27 cellular contexts compared by ENCODE assay signal in the genomic region with DNA sequence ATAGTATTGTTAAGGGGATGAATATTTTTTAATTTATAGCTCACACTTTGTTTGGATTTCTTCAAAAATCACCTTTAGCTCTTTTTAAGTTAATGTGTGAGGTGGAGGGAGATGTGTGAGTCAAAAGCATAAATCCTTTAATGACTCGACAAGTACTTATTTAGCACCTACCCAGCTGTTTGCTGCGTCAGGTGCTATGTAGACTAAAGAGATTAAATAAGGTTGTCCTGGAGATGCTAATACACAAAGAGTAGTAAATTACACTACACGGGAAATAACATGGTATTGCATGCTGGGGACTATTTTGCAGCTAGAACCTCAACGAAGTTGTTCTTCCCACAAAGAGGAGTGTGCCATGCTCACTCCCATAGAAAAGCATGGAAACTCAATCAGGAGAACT.
DNase-seq lines count a peak whose midpoint lies in the region; ATAC-seq, FAIRE-seq and TF ChIP-seq lines count a peak whose summit lies in the region.
"Had no signal": no experiment of that assay in that cellular context is flagged by ENCODE, and none has a peak within 500 bp of the region (broad histone marks: within the 10 kb centered on the region; RNA-seq: fewer than 3 reads in every experiment).

No MANE protein-coding gene starts in this region.

- H3K27ac Mint-ChIP-seq in GM23338, result no peak overlapping the region
- H3K27ac Mint-ChIP-seq: activated CD4-positive, alpha-beta T cell treated with anti-CD3 and anti-CD28 coated beads, Interleukin-2, amount 10 ng/mL, durations not matched to agents 24 days and 14 days; activated CD8-positive, alpha-beta memory T cell treated with anti-CD3 and anti-CD28 coated beads, Interleukin-2, amount 10 ng/mL, durations not matched to agents 7 days and 5 days; activated naive CD8-positive, alpha-beta T cell; HFFc6; progenitor cell of endocrine pancreas had no signal

- H3K27me3 ChIP-seq in bronchial epithelial cell (ENCODE audit: control insufficient read depth, insufficient read depth, low read length), result no peaks in the 10 kb centered on the region
- no peaks in the 10 kb centered on the region for H3K27me3 ChIP-seq in GM23338 (ENCODE audit: insufficient read depth)
- H3K27me3 ChIP-seq: BLaER1 treated with 17β-estradiol and CSF1 and Interleukin-3, amounts not matched to agents 10 nM and 100 nM; gastrocnemius medialis; suprapubic skin had no signal

- no peak overlapping the region for H3K4me3 Mint-ChIP-seq in GM23338
- H3K4me3 Mint-ChIP-seq: activated CD4-positive, alpha-beta T cell treated with anti-CD3 and anti-CD28 coated beads, Interleukin-2, amount 10 ng/mL, durations not matched to agents 24 days and 14 days; activated CD8-positive, alpha-beta memory T cell treated with anti-CD3 and anti-CD28 coated beads, Interleukin-2, amount 10 ng/mL, durations not matched to agents 7 days and 5 days; activated naive CD8-positive, alpha-beta T cell; HFFc6 had no signal

- TF ChIP-seq CTCF in GM12864 (IDR thresholded peaks at IDR 0.05; ENCODE audit: low read depth, low read length, missing control alignments), result no peak
- TF ChIP-seq CTCF in bronchial epithelial cell (IDR thresholded peaks at IDR 0.05; ENCODE audit: insufficient read depth, low read length, severe bottlenecking), result no peak
- TF ChIP-seq CTCF in GM23338 (conservative IDR thresholded peaks at IDR 0.05; ENCODE audit: low read depth in 2 of 2), result no peak

- no peaks in the 10 kb centered on the region for H3K36me3 Mint-ChIP-seq in GM23338 (ENCODE audit: low read depth)
- H3K36me3 Mint-ChIP-seq: activated CD8-positive, alpha-beta memory T cell treated with anti-CD3 and anti-CD28 coated beads, Interleukin-2, amount 10 ng/mL, durations not matched to agents 7 days and 5 days; activated naive CD8-positive, alpha-beta T cell had no signal

- no peaks in the 10 kb centered on the region for H3K36me3 ChIP-seq in bronchial epithelial cell (ENCODE audit: control insufficient read depth, insufficient read depth, low read length)
- no peaks in the 10 kb centered on the region for H3K36me3 ChIP-seq in GM23338 (ENCODE audit: insufficient read depth)
- H3K36me3 ChIP-seq: BLaER1 treated with 17β-estradiol and CSF1 and Interleukin-3, amounts not matched to agents 10 nM and 100 nM; gastrocnemius medialis; suprapubic skin had no signal

- H3F3A ChIP-seq in GM23338 (replicated peaks; ENCODE audit: low read depth), result no peaks in the 10 kb centered on the region

- no peaks in the 10 kb centered on the region for H3K79me2 ChIP-seq in GM23338 (replicated peaks; ENCODE audit: insufficient read depth)

- H3K4me3 ChIP-seq in GM12864 (ENCODE audit: low read depth, low read length) (no peak overlapping the region), bronchial epithelial cell (ENCODE audit: low read depth, low read length) (no peak overlapping the region), GM23338 (no peak overlapping the region)
- H3K4me3 ChIP-seq: BLaER1 treated with 17β-estradiol and CSF1 and Interleukin-3, amounts not matched to agents 10 nM and 100 nM; gastrocnemius medialis; lung; SK-N-MC; suprapubic skin had no signal

- H3K4me2 ChIP-seq in GM23338, result no peak overlapping the region
- H3K4me2 ChIP-seq: BLaER1 treated with 17β-estradiol and CSF1 and Interleukin-3, amounts not matched to agents 10 nM and 100 nM had no signal

- H3K9me3 Mint-ChIP-seq in GM23338, result no peaks in the 10 kb centered on the region
- H3K9me3 Mint-ChIP-seq: activated CD4-positive, alpha-beta T cell treated with anti-CD3 and anti-CD28 coated beads, Interleukin-2, amount 10 ng/mL, durations not matched to agents 24 days and 14 days; HFFc6 had no signal

- H3K9me2 ChIP-seq in GM23338 (ENCODE audit: insufficient read depth), result no peaks in the 10 kb centered on the region

- H4K20me1 ChIP-seq in GM23338 (replicated peaks; ENCODE audit: insufficient read depth), result no peaks in the 10 kb centered on the region
- H4K20me1 ChIP-seq: BLaER1 treated with 17β-estradiol and CSF1 and Interleukin-3, amounts not matched to agents 10 nM and 100 nM had no signal

- no peaks in the 10 kb centered on the region for H3K27me3 Mint-ChIP-seq in GM23338 (ENCODE audit: insufficient read depth, low read depth, poor library complexity)
- H3K27me3 Mint-ChIP-seq: activated CD4-positive, alpha-beta T cell treated with anti-CD3 and anti-CD28 coated beads, Interleukin-2, amount 10 ng/mL, durations not matched to agents 24 days and 14 days; activated CD8-positive, alpha-beta memory T cell treated with anti-CD3 and anti-CD28 coated beads, Interleukin-2, amount 10 ng/mL, durations not matched to agents 7 days and 5 days; activated naive CD8-positive, alpha-beta T cell; progenitor cell of endocrine pancreas had no signal

- no peak overlapping the region for H2AFZ ChIP-seq in GM23338

- H3K27ac ChIP-seq in GM23338 (ENCODE audit: low read depth), result no peak overlapping the region
- H3K27ac ChIP-seq: BLaER1 treated with 17β-estradiol and CSF1 and Interleukin-3, amounts not matched to agents 10 nM and 100 nM; gastrocnemius medialis; SK-N-MC; suprapubic skin had no signal

- ATAC-seq in HG02610 (IDR thresholded peaks at IDR 0.05; ENCODE audit: unreplicated experiment) (peak; percentile 65), GM18511 (IDR thresholded peaks at IDR 0.05; ENCODE audit: unreplicated experiment) (no peak), HG03571 (IDR thresholded peaks at IDR 0.05; ENCODE audit: unreplicated experiment) (no peak), GM23338 (no peak)
- ATAC-seq: activated CD8-positive, alpha-beta memory T cell treated with anti-CD3 and anti-CD28 coated beads, Interleukin-2, amount 10 ng/mL, durations not matched to agents 7 days and 5 days; esophagus mucosa; gastrocnemius medialis had no signal

- peaks cover 5% of the 10 kb centered on the region; the same call in 2 of the 3 replicates for H3K4me1 Mint-ChIP-seq in GM23338
- H3K4me1 Mint-ChIP-seq: activated CD4-positive, alpha-beta T cell treated with anti-CD3 and anti-CD28 coated beads, Interleukin-2, amount 10 ng/mL, durations not matched to agents 24 days and 14 days; activated CD8-positive, alpha-beta memory T cell treated with anti-CD3 and anti-CD28 coated beads, Interleukin-2, amount 10 ng/mL, durations not matched to agents 7 days and 5 days had no signal

- DNase-seq in GM12864 (ENCODE audit: low read depth) (peak; percentile 0), NCI-H2081 treated with DMSO at 0.1 percent for 48 hours (lab: John Stamatoyannopoulos, UW) (peak; percentile 9), bronchial epithelial cell (ENCODE audit: low read depth) (peak; percentile 42), OCI-M1 (lab: John Stamatoyannopoulos, UW) (no peak), GM23338 (ENCODE audit: low spot score) (no peak)
- DNase-seq: activated CD4-positive, alpha-beta T cell treated with anti-CD3 and anti-CD28 coated beads, Interleukin-2, amount 10 ng/mL, durations not matched to agents 24 days and 14 days; activated CD8-positive, alpha-beta memory T cell treated with anti-CD3 and anti-CD28 coated beads, Interleukin-2, amount 10 ng/mL, durations not matched to agents 7 days and 5 days; Calu3; effector CD8-positive, alpha-beta T cell; gastrocnemius medialis; HFFc6; kidney; MM.1S; NCI-H1436 treated with DMSO at 0.1 percent for 48 hours; stimulated activated CD4-positive, alpha-beta T cell treated with anti-CD3 and anti-CD28 coated beads, Interleukin-1b, Interleukin-23, amount 100 ng/mL, for 48 hours; T-helper 2 cell had no signal

- no peak for FAIRE-seq in bronchial epithelial cell (lab: Jason Lieb, UNC)
- FAIRE-seq: astrocyte, kidney had no signal

- no peaks in the 10 kb centered on the region for H3K4me1 ChIP-seq in GM23338 (ENCODE audit: insufficient read depth)
- H3K4me1 ChIP-seq: BLaER1 treated with 17β-estradiol and CSF1 and Interleukin-3, amounts not matched to agents 10 nM and 100 nM; gastrocnemius medialis; suprapubic skin had no signal

TF ChIP-seq in GM23338, 12 proteins besides CTCF, POLR2A, EP300 and RAD21 (continues in another document):
- TF ChIP-seq NANOG (IDR thresholded peaks at IDR 0.05; ENCODE audit: borderline replicate concordance), result no peak

Comparison
In these comparisons a context has a peak if more than half of its experiments do, and no peak if none do; other contexts are left out.
1. DNase-seq: peak in GM12864 (single experiment), NCI-H2081 treated with DMSO at 0.1 percent for 48 hours (single experiment) and bronchial epithelial cell (single experiment); none in OCI-M1 (single experiment) and GM23338 (single experiment).